Comparison of ENCODE assay signal across 9 cellular contexts in the genomic region with DNA sequence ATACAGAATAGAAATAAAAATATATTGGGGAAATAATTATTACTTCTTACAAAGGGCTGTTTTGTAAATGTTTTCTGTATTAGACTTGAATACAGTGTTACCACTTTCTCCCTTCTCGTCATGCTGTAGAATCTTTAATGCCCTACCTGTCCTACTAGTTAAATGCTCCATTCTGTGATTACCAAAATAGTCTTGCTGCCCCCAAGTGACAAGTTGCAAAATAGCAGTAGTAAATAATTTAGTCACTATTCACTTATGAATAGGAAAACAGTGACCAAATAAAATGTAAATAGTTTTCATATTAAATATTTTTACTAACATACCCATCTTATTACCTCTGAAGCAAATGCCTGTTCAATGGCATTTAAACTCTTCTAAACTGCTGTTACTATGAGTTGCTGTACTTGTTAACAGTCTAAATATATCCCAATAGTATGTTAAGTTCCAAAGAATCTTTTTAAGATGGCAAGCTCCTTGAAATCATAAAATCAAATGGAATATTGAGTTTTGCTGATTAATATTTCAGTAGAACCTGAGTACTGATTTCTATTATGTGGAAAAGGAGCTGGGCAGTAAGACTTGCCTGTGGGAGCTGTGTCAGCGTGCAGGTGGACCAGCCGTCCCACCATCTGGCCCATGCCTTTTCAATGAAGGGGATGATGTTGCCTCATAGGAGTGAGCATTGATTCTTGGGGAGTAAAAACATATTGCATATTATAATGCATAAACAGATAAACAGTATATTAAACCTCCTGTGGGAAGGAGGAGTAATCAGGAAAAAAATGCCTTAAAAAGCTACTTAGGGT. TPM values are rescaled to one million over a fixed set of nuclear protein-coding genes. Genes with fewer than 3 reads are reported as not detected.
DNase-seq lines count a peak whose midpoint lies in the region; ATAC-seq, FAIRE-seq and TF ChIP-seq lines count a peak whose summit lies in the region.
"Had no signal": no experiment of that assay in that cellular context is flagged by ENCODE, and none has a peak within 500 bp of the region (broad histone marks: within the 10 kb centered on the region; RNA-seq: fewer than 3 reads in every experiment).

No MANE protein-coding gene starts in this region.

- H3K27me3 Mint-ChIP-seq in activated CD4-positive, alpha-beta T cell treated with anti-CD3 and anti-CD28 coated beads, Interleukin-2, amount 10 ng/mL, durations not matched to agents 7 days and 5 days = no peaks in the 10 kb centered on the region
- H3K27me3 Mint-ChIP-seq in naive B cell = no peaks in the 10 kb centered on the region

- peaks cover 8% of the 10 kb centered on the region for H3K36me3 Mint-ChIP-seq in activated CD4-positive, alpha-beta T cell treated with anti-CD3 and anti-CD28 coated beads, Interleukin-2, amount 10 ng/mL, durations not matched to agents 7 days and 5 days (ENCODE audit: low read depth)
- H3K36me3 Mint-ChIP-seq in naive B cell = peaks cover 0 to 4% of the 10 kb centered on the region in 2 donors

- DNase-seq in activated CD4-positive, alpha-beta T cell treated with anti-CD3 and anti-CD28 coated beads, Interleukin-2, amount 10 ng/mL, durations not matched to agents 7 days and 5 days = peak; percentile 24
- no peak for DNase-seq in activated CD4-positive, alpha-beta T cell treated with anti-CD3 and anti-CD28 coated beads, Interleukin-2, amount 50 U/mL, for 48 hours
- DNase-seq in MV-4-11 (lab: John Stamatoyannopoulos, UW) (peak; percentile 17), bronchial epithelial cell (ENCODE audit: low read depth) (peak; percentile 59), naive B cell (peak; percentile 2)
- DNase-seq in stimulated activated CD4-positive, alpha-beta T cell treated with anti-CD3 and anti-CD28 coated beads, Interleukin-15, amount 100 ng/mL, for 24 hours = no peak

- ATAC-seq in naive B cell (ENCODE audit: low read depth in 2 of 2) = no peak
- ATAC-seq in GM21381 (IDR thresholded peaks at IDR 0.05; ENCODE audit: unreplicated experiment) = no peak
- no peak for ATAC-seq in HG03025 (IDR thresholded peaks at IDR 0.05; ENCODE audit: low FRiP score, unreplicated experiment)

- H3K9me3 Mint-ChIP-seq in activated CD4-positive, alpha-beta T cell treated with anti-CD3 and anti-CD28 coated beads, Interleukin-2, amount 10 ng/mL, durations not matched to agents 7 days and 5 days = peaks cover 2% of the 10 kb centered on the region
- peaks cover 0 to 2% (median 0%) of the 10 kb centered on the region in 7 donors for H3K9me3 Mint-ChIP-seq in naive B cell

- no peak overlapping the region for H3K4me3 ChIP-seq in bronchial epithelial cell (ENCODE audit: low read depth, low read length)

- TF ChIP-seq CTCF in bronchial epithelial cell (IDR thresholded peaks at IDR 0.05; ENCODE audit: insufficient read depth, low read length, severe bottlenecking) = peak; percentile 29

- no peaks in the 10 kb centered on the region for H3K4me1 Mint-ChIP-seq in activated CD4-positive, alpha-beta T cell treated with anti-CD3 and anti-CD28 coated beads, Interleukin-2, amount 10 ng/mL, durations not matched to agents 7 days and 5 days
- H3K4me1 Mint-ChIP-seq in naive B cell = no peaks in the 10 kb centered on the region

- POLR2A ChIA-PET in activated CD4-positive, alpha-beta T cell treated with anti-CD3 and anti-CD28 coated beads, Interleukin-2, amount 10 ng/mL, durations not matched to agents 7 days and 5 days (lab: Charles Lee) = no interaction called here

- no peaks in the 10 kb centered on the region for H3K27me3 ChIP-seq in bronchial epithelial cell (ENCODE audit: control insufficient read depth, insufficient read depth, low read length)

- H3K27ac Mint-ChIP-seq in activated CD4-positive, alpha-beta T cell treated with anti-CD3 and anti-CD28 coated beads, Interleukin-2, amount 10 ng/mL, durations not matched to agents 7 days and 5 days = no peak overlapping the region
- H3K27ac Mint-ChIP-seq in naive B cell = peak overlapping the region in 1 of 6 donors; percentile 32

- no peak for FAIRE-seq in bronchial epithelial cell (lab: Jason Lieb, UNC)

- CTCF ChIA-PET in activated CD4-positive, alpha-beta T cell treated with anti-CD3 and anti-CD28 coated beads, Interleukin-2, amount 10 ng/mL, durations not matched to agents 7 days and 5 days (lab: Charles Lee) = no interaction called here

- no peaks in the 10 kb centered on the region for H3K36me3 ChIP-seq in bronchial epithelial cell (ENCODE audit: control insufficient read depth, insufficient read depth, low read length)

- H3K4me3 Mint-ChIP-seq in activated CD4-positive, alpha-beta T cell treated with anti-CD3 and anti-CD28 coated beads, Interleukin-2, amount 10 ng/mL, durations not matched to agents 7 days and 5 days = no peak overlapping the region
- no peak overlapping the region for H3K4me3 Mint-ChIP-seq in naive B cell

RNA-seq across cellular contexts. Expression of a gene that starts 18.1 kb away (rescaled TPM):
- total RNA-seq in activated CD4-positive, alpha-beta T cell treated with anti-CD3 and anti-CD28 coated beads, Interleukin-2, amount 10 ng/mL, durations not matched to agents 7 days and 5 days = not detected
- total RNA-seq in bronchial epithelial cell = 0.13 TPM in 1 of 2 replicates, not detected in the other
- not detected for polyA plus RNA-seq in naive B cell (ENCODE audit: low read depth in 6 of 6)
- polyA plus RNA-seq: adipose tissue had no signal

Comparison
In these comparisons a context has a peak if more than half of its experiments do, and no peak if none do; other contexts are left out.
1. DNase-seq: peak in activated CD4-positive, alpha-beta T cell treated with anti-CD3 and anti-CD28 coated beads, Interleukin-2, amount 10 ng/mL, durations not matched to agents 7 days and 5 days (single experiment), MV-4-11 (single experiment), bronchial epithelial cell (single experiment) and naive B cell (single experiment); none in activated CD4-positive, alpha-beta T cell treated with anti-CD3 and anti-CD28 coated beads, Interleukin-2, amount 50 U/mL, for 48 hours (0 of 2) and stimulated activated CD4-positive, alpha-beta T cell treated with anti-CD3 and anti-CD28 coated beads, Interleukin-15, amount 100 ng/mL, for 24 hours (single experiment).